In the genomic region with DNA sequence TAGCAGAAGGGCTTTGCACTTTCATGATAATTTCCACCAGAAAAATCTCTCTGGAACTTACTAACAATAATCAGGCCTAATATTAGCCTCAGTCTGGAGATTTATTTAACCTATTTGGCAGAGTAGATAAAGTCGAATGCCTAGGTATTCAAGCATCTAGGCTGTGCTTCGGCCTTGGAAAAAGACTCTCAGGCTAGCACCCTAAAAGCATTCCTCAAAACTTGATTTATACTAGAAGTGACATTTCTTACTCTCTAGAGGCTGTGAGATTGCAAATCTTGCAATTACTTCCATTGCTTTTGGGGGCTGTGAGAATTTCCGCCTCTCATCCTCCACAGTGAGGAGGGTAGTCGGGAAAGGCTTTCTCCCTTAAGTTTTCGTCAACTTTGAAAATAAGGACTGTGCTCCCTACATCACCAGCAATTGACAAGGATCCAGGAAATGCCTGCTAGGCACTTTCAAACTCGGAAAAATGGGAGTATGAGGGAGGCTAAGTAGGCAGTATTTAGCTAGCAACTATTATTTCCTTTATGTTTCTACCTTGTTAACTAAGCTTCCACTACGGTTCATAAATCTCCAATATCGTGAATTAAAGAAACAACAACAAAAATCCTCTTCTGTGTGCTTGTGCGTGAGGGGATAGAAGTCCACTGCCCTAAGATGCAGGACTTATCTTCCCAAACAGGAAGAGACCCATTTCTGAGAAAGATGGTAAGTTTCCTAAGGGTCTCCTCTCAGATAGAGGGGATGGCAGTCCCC, we compare ENCODE assay signal across 8 cellular contexts. TPM values are rescaled to one million over a fixed set of nuclear protein-coding genes. Genes with fewer than 3 reads are reported as not detected.
DNase-seq lines count a peak whose midpoint lies in the region; ATAC-seq, FAIRE-seq and TF ChIP-seq lines count a peak whose summit lies in the region.

No MANE protein-coding gene starts in this region.

- 35% methylated on average over 9 of the region's 9 CpGs for WGBS in right cardiac atrium
- WGBS in small intestine, 3 donors = 38 to 49% (median 46%) methylated on average over 9 of the region's 9 CpGs

- no peak for FAIRE-seq in small intestine (lab: Jason Lieb, UNC)

- no peak for TF ChIP-seq CTCF in WI38 (IDR thresholded peaks at IDR 0.05; ENCODE audit: low read depth, low read length)

- H3K36me3 ChIP-seq in H7 (replicated peaks; ENCODE audit: control insufficient read depth, insufficient read depth, low read length) (peaks cover 6% of the 10 kb centered on the region), small intestine (ENCODE audit: control insufficient read depth in 2 of 2, insufficient read depth in 2 of 2, low read length in 2 of 2) (no peaks in the 10 kb centered on the region)

- no peak for ATAC-seq in right cardiac atrium
- no peak for ATAC-seq in HG02852 (IDR thresholded peaks at IDR 0.05; ENCODE audit: unreplicated experiment)
- no peak for ATAC-seq in GM19455 (IDR thresholded peaks at IDR 0.05; ENCODE audit: unreplicated experiment)

- H3K27ac ChIP-seq in right cardiac atrium (ENCODE audit: low read length) = peak overlapping the region; percentile 95
- peak overlapping the region; percentile 92 to 98 for H3K27ac ChIP-seq in small intestine (ENCODE audit: low read depth in 1 of 2, low read length in 1 of 2)

- H3K9me3 ChIP-seq in right cardiac atrium (ENCODE audit: control insufficient read depth, low read length) = no peaks in the 10 kb centered on the region
- no peaks in the 10 kb centered on the region for H3K9me3 ChIP-seq in small intestine (ENCODE audit: control insufficient read depth, low read depth)

- intact Hi-C loops in right cardiac atrium (cut with DNase I) = loop anchor here (5.0 to 10.0 kb wide), 3 partner anchors 625 to 737 kb away; no protein-coding TSS in a partner anchor

- DNase-seq in H7 (no peak), right cardiac atrium (no peak), small intestine (no peak), DMS153 treated with DMSO at 0.1 percent for 48 hours (lab: John Stamatoyannopoulos, UW; ENCODE audit: unreplicated experiment) (no peak), germinal center (ENCODE audit: low spot score) (no peak)

- H3K4me3 ChIP-seq in H7 (ENCODE audit: insufficient read depth, low read depth, low read length) = peak overlapping the region; percentile 86
- H3K4me3 ChIP-seq in WI38 (ENCODE audit: low read depth, low read length) = peak overlapping the region; percentile 78
- H3K4me3 ChIP-seq in right cardiac atrium (ENCODE audit: low read length) = peak overlapping the region; percentile 87
- H3K4me3 ChIP-seq in small intestine (ENCODE audit: low read depth in 1 of 2, low read length in 2 of 2) = peak overlapping the region; percentile 48 to 89

- H3K4me1 ChIP-seq in right cardiac atrium (ENCODE audit: control insufficient read depth, insufficient read depth, low read length) (no peaks in the 10 kb centered on the region), small intestine (ENCODE audit: control insufficient read depth in 2 of 2, insufficient read depth in 1 of 2, low read depth in 1 of 2, low read length in 1 of 2) (peaks cover 2 to 3% of the 10 kb centered on the region in 2 donors)

- no peaks in the 10 kb centered on the region for H3K27me3 ChIP-seq in H7 (ENCODE audit: control insufficient read depth, insufficient read depth, low read length)
- H3K27me3 ChIP-seq in right cardiac atrium (ENCODE audit: control insufficient read depth, insufficient read depth) = no peaks in the 10 kb centered on the region
- no peaks in the 10 kb centered on the region for H3K27me3 ChIP-seq in small intestine (ENCODE audit: control insufficient read depth in 2 of 2, insufficient read depth in 2 of 2, low read length in 2 of 2)

RNA-seq across cellular contexts. Expression of a gene that starts 1.1 kb away (rescaled TPM):
- total RNA-seq in H7 (2014; rRNA removed; shearing (Covaris generic)) = 175 and 192 TPM in 2 replicates
- total RNA-seq in right cardiac atrium = 10 to 100 TPM; 46.0 to 61.4 (median 46.9) TPM
- polyA plus RNA-seq in right cardiac atrium (62.7 TPM), small intestine (100 to 1,000 TPM in 2 of 3 donors, 10 to 100 TPM in 1; 66.4 to 162 (median 119) TPM)
